ENCODE assay signal across 8 cellular contexts in genomic region chr4:75723117-75723801, GRCh38. TPM values are rescaled to one million over a fixed set of nuclear protein-coding genes. Genes with fewer than 3 reads are reported as not detected.
DNase-seq lines count a peak whose midpoint lies in the region; ATAC-seq, FAIRE-seq and TF ChIP-seq lines count a peak whose summit lies in the region.

No MANE protein-coding gene starts in this region.

- 4% methylated on average over 3 of the region's 3 CpGs for WGBS in K562 (ENCODE audit: insufficient coverage, low coverage, missing lambda C conversion rate)
- WGBS in HepG2 (ENCODE audit: low lambda C conversion rate): 4% methylated on average over 3 of the region's 3 CpGs
- 0 to 2% methylated on average over 3 of the region's 3 CpGs for WGBS in testis, 2 donors

- H3K9ac ChIP-seq in K562 (ENCODE audit: insufficient read depth in 1 of 2, low read depth in 2 of 2, low read length in 2 of 2) (peak overlapping the region; percentile 88 to 97), HepG2 (ENCODE audit: insufficient read depth, low read depth, low read length) (peak overlapping the region; percentile 87)

- no peaks in the 10 kb centered on the region for H3K9me1 ChIP-seq in K562 (ENCODE audit: control insufficient read depth, insufficient read depth, low read length)

- H3K4me3 ChIP-seq in K562 (peak overlapping the region; percentile 77), HepG2 (replicated peaks in 1 of 3; ENCODE audit: insufficient read depth in 1 of 3, low read depth in 2 of 3, low read length in 3 of 3) (peak overlapping the region; percentile 46 to 87 (median 68)), testis (peak overlapping the region; percentile 73 to 88)

- H3K36me3 ChIP-seq in K562 (ENCODE audit: control insufficient read depth, insufficient read depth, low read length) (peaks cover 2% of the 10 kb centered on the region; the same call in 1 of the 3 replicates), HepG2 (replicated peaks in 1 of 2; ENCODE audit: control insufficient read depth in 1 of 2, insufficient read depth in 2 of 2, low read length in 2 of 2) (no peaks in the 10 kb centered on the region; a peak in 1 of 5 replicates), testis (ENCODE audit: low read depth, missing control alignments) (no peaks in the 10 kb centered on the region)

- intact Hi-C loops in K562 (cut with micrococcal nuclease) (loop anchor here (5.0 kb wide), 2 partner anchors 124 to 211 kb away; partner anchors contain the start of genes RCHY1 and THAP6), HepG2 (cut with micrococcal nuclease; ENCODE audit: unreplicated experiment) (loop anchor here (5.0 kb wide), 1 partner anchor 124 kb away; no protein-coding TSS in a partner anchor), testis (cut with DNase I; ENCODE audit: low total_unique reads) (loop anchor here (10.0 kb wide), 1 partner anchor 48 kb away; the partner anchor contains the start of gene G3BP2)

- no peak for ATAC-seq in K562
- peak; percentile 35 for ATAC-seq in HepG2
- no peak for ATAC-seq in GM18873 (IDR thresholded peaks at IDR 0.05; ENCODE audit: low FRiP score, unreplicated experiment)

- H3K79me2 ChIP-seq in K562 (ENCODE audit: control insufficient read depth, insufficient read depth, low read length) (peaks cover 63% of the 10 kb centered on the region), HepG2 (ENCODE audit: insufficient read depth, low read length) (peaks cover 56% of the 10 kb centered on the region)

- no peak for TF ChIP-seq EP300 in K562 (IDR thresholded peaks at IDR 0.05; ENCODE audit: low read length)
- TF ChIP-seq EP300 in HepG2 (IDR thresholded peaks at IDR 0.05; ENCODE audit: low read depth in 2 of 2, low read length in 2 of 2): 0 out of 4 replicates have a peak, but pooled peaks of 1 of the 2 experiments have one; percentile 17
- TF ChIP-seq EP300 in HepG2 (CRISPR knock-in tag; IDR thresholded peaks at IDR 0.05; ENCODE audit: borderline replicate concordance): no peak

- DNase-seq in DMS79 treated with DMSO at 0.1 percent for 48 hours (lab: John Stamatoyannopoulos, UW) (peak; percentile 24), M059J (ENCODE audit: low read depth) (peak; percentile 78), K562 (ENCODE audit: extremely low read depth in 1 of 4, low spot score in 3 of 4) (peak in 1 of 4 experiments; percentile 37), HepG2 (ENCODE audit: low spot score) (peak; percentile 53), testis (no peak), midbrain (lab: John Stamatoyannopoulos, UW) (no peak)
- no peak for DNase-seq in stimulated activated CD8-positive, alpha-beta memory T cell treated with anti-CD3 and anti-CD28 coated beads, Interleukin-4, amount 100 ng/mL, for 48 hours

- CTCF ChIA-PET in K562 (lab: Yijun Ruan, JAX; ENCODE audit: low intra/inter-chr PET ratio) (interaction anchor here (0.6 kb wide), 2 partner anchors 57 to 149 kb away, joined by 3 read pairs; no protein-coding TSS in a partner anchor), HepG2 (lab: Yijun Ruan, JAX; ENCODE audit: low intra/inter-chr PET ratio, low total read pairs) (interaction anchor here (2.1 kb wide), 1 partner anchor 69 kb away, joined by 12 read pairs; no protein-coding TSS in a partner anchor)

- no peaks in the 10 kb centered on the region for H3K27me3 ChIP-seq in K562 (ENCODE audit: control insufficient read depth in 2 of 2, insufficient read depth in 2 of 2, low read length in 2 of 2)
- no peaks in the 10 kb centered on the region; a peak in 1 of 5 replicates for H3K27me3 ChIP-seq in HepG2 (ENCODE audit: control insufficient read depth in 1 of 2, insufficient read depth in 2 of 2, low read length in 2 of 2)
- H3K27me3 ChIP-seq in testis: no peaks in the 10 kb centered on the region

- no peak for TF ChIP-seq RAD21 in K562 (CRISPR knock-in tag; conservative IDR thresholded peaks at IDR 0.05 in 1 of 2, IDR thresholded peaks at IDR 0.05 in 1 of 2)
- no peak for TF ChIP-seq RAD21 in HepG2 (CRISPR knock-in tag; IDR thresholded peaks at IDR 0.05)

- TF ChIP-seq POLR2A in K562 (conservative IDR thresholded peaks at IDR 0.05) (no peak), HepG2 (IDR thresholded peaks at IDR 0.05; ENCODE audit: insufficient read depth in 1 of 2, low read depth in 2 of 2, low read length in 2 of 2) (no peak), testis (IDR thresholded peaks at IDR 0.05) (no peak)

- BruUV-seq in K562 (replicated peaks; lab: Mats Ljungman, UMichigan) (no TSS peak), HepG2 (replicated peaks; lab: Mats Ljungman, UMichigan) (no TSS peak)

- in situ Hi-C loops in K562 (cut with MboI): no loop called here
- in situ Hi-C loops in HepG2 (cut with HindIII; ENCODE audit: extremely low pct_ligation_motif_present, low pct_unique_long_range_greater_than_20kb): loop anchor here (5.0 kb wide), 1 partner anchor 51 kb away; the partner anchor contains the start of gene G3BP2

- peak overlapping the region; percentile 99 for H2AFZ ChIP-seq in K562 (ENCODE audit: low read depth, low read length)
- H2AFZ ChIP-seq in HepG2 (ENCODE audit: low read length): no peak overlapping the region

- H4K20me1 ChIP-seq in K562 (replicated peaks; ENCODE audit: control insufficient read depth, insufficient read depth, low read length): no peaks in the 10 kb centered on the region
- H4K20me1 ChIP-seq in HepG2 (ENCODE audit: insufficient read depth, low read length): peaks cover 11% of the 10 kb centered on the region

- H3K4me1 ChIP-seq in K562 (replicated peaks in 1 of 2; ENCODE audit: control insufficient read depth in 2 of 2, insufficient read depth in 2 of 2, low read length in 2 of 2) (peaks cover 9 to 27% of the 10 kb centered on the region in 2 experiments; a peak in 3 of 5 replicates), HepG2 (ENCODE audit: insufficient read depth, low read length) (peaks cover 43% of the 10 kb centered on the region), testis (peaks cover 22% of the 10 kb centered on the region)

- no peak for TF ChIP-seq CTCF in K562 (IDR thresholded peaks at IDR 0.05 in 2 of 3, conservative IDR thresholded peaks at IDR 0.05 in 1 of 3; ENCODE audit: insufficient read depth in 2 of 3, low read depth in 1 of 3, low read length in 3 of 3)
- TF ChIP-seq CTCF in HepG2 (CRISPR knock-in tag; IDR thresholded peaks at IDR 0.05): no peak
- TF ChIP-seq CTCF in testis (IDR thresholded peaks at IDR 0.05): no peak

- peak overlapping the region; percentile 94 for H3K4me2 ChIP-seq in K562 (ENCODE audit: insufficient read depth, low read length)
- peak overlapping the region; percentile 83 for H3K4me2 ChIP-seq in HepG2 (ENCODE audit: low read depth, low read length)

- no peak for FAIRE-seq in K562 (lab: Jason Lieb, UNC)
- peak; percentile 18 for FAIRE-seq in HepG2 (lab: Jason Lieb, UNC)

- POLR2A ChIA-PET in K562 (lab: Yijun Ruan, JAX) (interaction anchor here (0.5 to 4.0 kb wide), 9 partner anchors 10 to 155 kb away, joined by 3 to 57 read pairs (median 5); partner anchors contain the start of gene G3BP2), HepG2 (lab: Yijun Ruan, JAX) (interaction anchor here (0.8 to 3.1 kb wide), 13 partner anchors 9 to 217 kb away, joined by 3 to 43 read pairs (median 15); partner anchors contain the start of genes G3BP2, NAAA, RCHY1 and THAP6)

- H3K27ac ChIP-seq in K562 (ENCODE audit: extremely low read depth, low read depth, low read length): peak overlapping the region; percentile 95
- H3K27ac ChIP-seq in HepG2 (ENCODE audit: extremely low read length, insufficient read depth, low read length): peak overlapping the region; percentile 98
- H3K27ac ChIP-seq in testis: peak overlapping the region; percentile 69 to 98

- H3K9me3 ChIP-seq in K562 (replicated peaks; ENCODE audit: control insufficient read depth, insufficient read depth, low read depth, low read length) (no peaks in the 10 kb centered on the region), HepG2 (ENCODE audit: low read length) (no peaks in the 10 kb centered on the region), testis (no peaks in the 10 kb centered on the region)

RNA-seq across cellular contexts. Expression of gene USO1, which starts 1.1 kb away (rescaled TPM):
- 43.6 and 60.4 TPM in 2 replicates for total RNA-seq in M059J (2014; rRNA removed; shearing (Covaris generic))
- total RNA-seq in K562 (2011; cell fraction: chromatin; rRNA removed; ENCODE audit: low replicate concordance): 22.0 and 88.8 TPM in 2 replicates
- total RNA-seq in K562 (2011; cell fraction: nucleolus; rRNA removed): 18.5 and 23.9 TPM in 2 replicates
- 33.2 and 59.6 TPM in 2 replicates for total RNA-seq in K562 (2011; cell fraction: nucleoplasm; rRNA removed)
- total RNA-seq in K562 (2014; rRNA removed) (48.5 and 54.0 TPM in 2 replicates), K562 (2014; rRNA removed; fragmentation: Illumina TruSeq; extraction: Trizol) (76.2 and 80.2 TPM in 2 replicates), K562 (2015; rRNA removed; fragmentation: Illumina TruSeq; extraction: Trizol) (68.7 and 72.8 TPM in 2 replicates), K562 (2021) (45.3 and 48.0 TPM in 2 replicates), HepG2 (2016; rRNA removed; fragmentation: Illumina TruSeq; extraction: Trizol) (87.7 and 111 TPM in 2 replicates), testis (10 to 100 TPM; 57.5 to 64.6 TPM)
- polyA plus RNA-seq in K562 (2011; rRNA removed) (87.5 and 97.8 TPM in 2 replicates), K562 (2014; fragmentation: Illumina TruSeq; extraction: Trizol) (54.5 and 71.6 TPM in 2 replicates), K562 (2014; fragmentation: Nextera tagmentation; extraction: Ambion mirVana) (10 to 100 TPM; 19.3 to 22.1 TPM), K562 (2014; rRNA removed) (44.3 and 45.1 TPM in 2 replicates), HepG2 (2011; rRNA removed) (40.8 and 52.2 TPM in 2 replicates), testis (ENCODE audit: insufficient read depth, low read depth, low replicate concordance) (53.3 TPM)
- 21.2 and 42.2 TPM in 2 replicates for polyA plus RNA-seq in K562 (2011; cell fraction: cytosol; rRNA removed)
- 15.9 and 30.8 TPM in 2 replicates for polyA plus RNA-seq in K562 (2011; cell fraction: nucleus; rRNA removed)
- 40.7 and 71.7 TPM in 2 replicates for polyA plus RNA-seq in K562 (2012)
- polyA minus RNA-seq in K562 (2011; rRNA and poly(A)+ RNA removed): 69.8 and 96.2 TPM in 2 replicates
- polyA minus RNA-seq in K562 (2011; cell fraction: cytosol; rRNA and poly(A)+ RNA removed): 32.1 and 32.4 TPM in 2 replicates
- 15.2 and 35.5 TPM in 2 replicates for polyA minus RNA-seq in K562 (2011; cell fraction: nucleus; rRNA and poly(A)+ RNA removed)
- 8.7 and 10.1 TPM in 2 replicates for total RNA-seq in HepG2 (2016; cell fraction: cytosol; rRNA removed; fragmentation: Illumina TruSeq; extraction: Trizol; ENCODE audit: low read depth)
- 86.1 and 107 TPM in 2 replicates for total RNA-seq in HepG2 (2016; cell fraction: insoluble cytoplasmic fraction; rRNA removed; fragmentation: Illumina TruSeq; extraction: Trizol)
- total RNA-seq in HepG2 (2016; cell fraction: membrane; rRNA removed; fragmentation: Illumina TruSeq; extraction: Trizol): 34.3 and 42.9 TPM in 2 replicates
- 67.4 and 83.9 TPM in 2 replicates for total RNA-seq in HepG2 (2016; cell fraction: nucleus; rRNA removed; fragmentation: Illumina TruSeq; extraction: Trizol)
- 21.5 and 31.4 TPM in 2 replicates for polyA plus RNA-seq in HepG2 (2011; cell fraction: cytosol; rRNA removed)
- polyA plus RNA-seq in HepG2 (2011; cell fraction: nucleus; rRNA removed): 16.6 and 18.0 TPM in 2 replicates
- polyA plus RNA-seq in HepG2 (2012): 42.8 and 53.1 TPM in 2 replicates
- polyA plus RNA-seq in HepG2 (2016; cell fraction: cytosol; fragmentation: Illumina TruSeq; extraction: Trizol; ENCODE audit: low read depth): 3.9 and 4.3 TPM in 2 replicates
- polyA plus RNA-seq in HepG2 (2016; cell fraction: insoluble cytoplasmic fraction; fragmentation: Illumina TruSeq; extraction: Trizol; ENCODE audit: low read depth): 72.4 and 76.4 TPM in 2 replicates
- 16.6 and 19.6 TPM in 2 replicates for polyA plus RNA-seq in HepG2 (2016; cell fraction: membrane; fragmentation: Illumina TruSeq; extraction: Trizol; ENCODE audit: low read depth)
- polyA plus RNA-seq in HepG2 (2016; cell fraction: nucleus; fragmentation: Illumina TruSeq; extraction: Trizol; ENCODE audit: insufficient read depth, low read depth): 78.1 and 78.9 TPM in 2 replicates
- polyA minus RNA-seq in HepG2 (2011; rRNA and poly(A)+ RNA removed; ENCODE audit: low replicate concordance): 14.8 and 29.1 TPM in 2 replicates
- 40.9 and 44.0 TPM in 2 replicates for polyA minus RNA-seq in HepG2 (2011; cell fraction: cytosol; rRNA and poly(A)+ RNA removed)
- polyA minus RNA-seq in HepG2 (2011; cell fraction: nucleus; rRNA and poly(A)+ RNA removed): 50.7 and 56.3 TPM in 2 replicates

RNA-seq across cellular contexts. Expression of gene G3BP2, which starts 50.0 kb away (rescaled TPM):
- 119 and 135 TPM in 2 replicates for total RNA-seq in M059J (2014; rRNA removed; shearing (Covaris generic))
- 41.8 and 137 TPM in 2 replicates for total RNA-seq in K562 (2011; cell fraction: chromatin; rRNA removed; ENCODE audit: low replicate concordance)
- total RNA-seq in K562 (2011; cell fraction: nucleolus; rRNA removed): 22.8 and 31.1 TPM in 2 replicates
- 47.7 and 75.6 TPM in 2 replicates for total RNA-seq in K562 (2011; cell fraction: nucleoplasm; rRNA removed)
- 84.6 and 88.9 TPM in 2 replicates for total RNA-seq in K562 (2014; rRNA removed)
- total RNA-seq in K562 (2014; rRNA removed; fragmentation: Illumina TruSeq; extraction: Trizol): 138 and 159 TPM in 2 replicates
- total RNA-seq in K562 (2015; rRNA removed; fragmentation: Illumina TruSeq; extraction: Trizol): 125 and 130 TPM in 2 replicates
- 143 and 160 TPM in 2 replicates for total RNA-seq in K562 (2021)
- 90.9 and 141 TPM in 2 replicates for polyA plus RNA-seq in K562 (2011; rRNA removed)
- 28.9 and 47.0 TPM in 2 replicates for polyA plus RNA-seq in K562 (2011; cell fraction: cytosol; rRNA removed)
- 23.0 and 34.6 TPM in 2 replicates for polyA plus RNA-seq in K562 (2011; cell fraction: nucleus; rRNA removed)
- polyA plus RNA-seq in K562 (2012): 83.9 and 86.5 TPM in 2 replicates
- polyA plus RNA-seq in K562 (2014; fragmentation: Illumina TruSeq; extraction: Trizol): 143 and 222 TPM in 2 replicates
- polyA plus RNA-seq in K562 (2014; fragmentation: Nextera tagmentation; extraction: Ambion mirVana): 10 to 100 TPM; 25.2 to 36.2 TPM
- 83.7 and 90.2 TPM in 2 replicates for polyA plus RNA-seq in K562 (2014; rRNA removed)
- polyA minus RNA-seq in K562 (2011; rRNA and poly(A)+ RNA removed): 194 and 199 TPM in 2 replicates
- 44.7 and 78.4 TPM in 2 replicates for polyA minus RNA-seq in K562 (2011; cell fraction: cytosol; rRNA and poly(A)+ RNA removed)
- 23.4 and 41.5 TPM in 2 replicates for polyA minus RNA-seq in K562 (2011; cell fraction: nucleus; rRNA and poly(A)+ RNA removed)
- total RNA-seq in HepG2 (2016; rRNA removed; fragmentation: Illumina TruSeq; extraction: Trizol): 179 and 316 TPM in 2 replicates
- 11.2 and 19.7 TPM in 2 replicates for total RNA-seq in HepG2 (2016; cell fraction: cytosol; rRNA removed; fragmentation: Illumina TruSeq; extraction: Trizol; ENCODE audit: low read depth)
- 189 and 305 TPM in 2 replicates for total RNA-seq in HepG2 (2016; cell fraction: insoluble cytoplasmic fraction; rRNA removed; fragmentation: Illumina TruSeq; extraction: Trizol)
- total RNA-seq in HepG2 (2016; cell fraction: membrane; rRNA removed; fragmentation: Illumina TruSeq; extraction: Trizol): 43.1 and 44.4 TPM in 2 replicates
- 111 and 112 TPM in 2 replicates for total RNA-seq in HepG2 (2016; cell fraction: nucleus; rRNA removed; fragmentation: Illumina TruSeq; extraction: Trizol)
- 45.9 and 51.7 TPM in 2 replicates for polyA plus RNA-seq in HepG2 (2011; rRNA removed)
- 27.1 and 46.8 TPM in 2 replicates for polyA plus RNA-seq in HepG2 (2011; cell fraction: cytosol; rRNA removed)
- 15.9 and 17.2 TPM in 2 replicates for polyA plus RNA-seq in HepG2 (2011; cell fraction: nucleus; rRNA removed)
- 70.5 and 76.8 TPM in 2 replicates for polyA plus RNA-seq in HepG2 (2012)
- polyA plus RNA-seq in HepG2 (2016; cell fraction: cytosol; fragmentation: Illumina TruSeq; extraction: Trizol; ENCODE audit: low read depth): 5.2 and 5.9 TPM in 2 replicates
- polyA plus RNA-seq in HepG2 (2016; cell fraction: insoluble cytoplasmic fraction; fragmentation: Illumina TruSeq; extraction: Trizol; ENCODE audit: low read depth): 205 and 220 TPM in 2 replicates
- 17.8 and 19.9 TPM in 2 replicates for polyA plus RNA-seq in HepG2 (2016; cell fraction: membrane; fragmentation: Illumina TruSeq; extraction: Trizol; ENCODE audit: low read depth)
- 75.9 and 78.7 TPM in 2 replicates for polyA plus RNA-seq in HepG2 (2016; cell fraction: nucleus; fragmentation: Illumina TruSeq; extraction: Trizol; ENCODE audit: insufficient read depth, low read depth)
- 31.2 and 31.4 TPM in 2 replicates for polyA minus RNA-seq in HepG2 (2011; rRNA and poly(A)+ RNA removed; ENCODE audit: low replicate concordance)
- polyA minus RNA-seq in HepG2 (2011; cell fraction: cytosol; rRNA and poly(A)+ RNA removed): 69.6 and 72.0 TPM in 2 replicates
- 61.0 and 82.1 TPM in 2 replicates for polyA minus RNA-seq in HepG2 (2011; cell fraction: nucleus; rRNA and poly(A)+ RNA removed)
- total RNA-seq in testis: 100 to 1,000 TPM; 102 to 105 TPM
- polyA plus RNA-seq in testis (ENCODE audit: insufficient read depth, low read depth, low replicate concordance): 134 TPM

Comparison
In these comparisons a context has a peak if more than half of its experiments do, and no peak if none do; other contexts are left out.
1. DNase-seq: peak in DMS79 treated with DMSO at 0.1 percent for 48 hours (single experiment), M059J (single experiment) and HepG2 (single experiment); none in testis (single experiment), stimulated activated CD8-positive, alpha-beta memory T cell treated with anti-CD3 and anti-CD28 coated beads, Interleukin-4, amount 100 ng/mL, for 48 hours (single experiment) and midbrain (single experiment).
2. Peak in every context shown above with its lines, with median percentiles within 50 percentile points of each other: H3K27ac ChIP-seq and H3K4me3 ChIP-seq.